Comparison of ENCODE assay signal across 2 cellular contexts in the genomic region with DNA sequence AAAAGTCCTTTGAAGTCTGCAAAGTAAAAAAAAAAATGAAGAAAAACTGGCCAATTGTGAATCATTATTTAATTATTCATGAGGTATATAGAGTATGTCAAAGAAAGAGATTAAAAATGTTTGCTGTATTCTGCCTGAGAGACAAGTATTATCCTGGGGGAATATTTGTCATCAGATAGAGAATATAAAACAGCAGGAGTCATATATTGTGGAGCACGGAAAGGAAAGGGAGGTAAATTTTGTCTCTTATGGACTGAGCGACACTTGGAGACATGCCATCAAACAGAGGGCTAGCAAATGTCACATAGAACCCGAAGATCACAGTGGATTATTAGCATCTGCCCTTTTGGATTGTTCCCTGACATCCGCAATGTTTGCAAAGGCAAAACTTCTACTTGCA.
TF ChIP-seq lines count a peak whose summit lies in the region.

No MANE protein-coding gene starts in this region.

TF ChIP-seq in HepG2, 621 proteins besides CTCF, POLR2A, EP300 and RAD21 (continued from another document):
- TF ChIP-seq, protein P1, sequence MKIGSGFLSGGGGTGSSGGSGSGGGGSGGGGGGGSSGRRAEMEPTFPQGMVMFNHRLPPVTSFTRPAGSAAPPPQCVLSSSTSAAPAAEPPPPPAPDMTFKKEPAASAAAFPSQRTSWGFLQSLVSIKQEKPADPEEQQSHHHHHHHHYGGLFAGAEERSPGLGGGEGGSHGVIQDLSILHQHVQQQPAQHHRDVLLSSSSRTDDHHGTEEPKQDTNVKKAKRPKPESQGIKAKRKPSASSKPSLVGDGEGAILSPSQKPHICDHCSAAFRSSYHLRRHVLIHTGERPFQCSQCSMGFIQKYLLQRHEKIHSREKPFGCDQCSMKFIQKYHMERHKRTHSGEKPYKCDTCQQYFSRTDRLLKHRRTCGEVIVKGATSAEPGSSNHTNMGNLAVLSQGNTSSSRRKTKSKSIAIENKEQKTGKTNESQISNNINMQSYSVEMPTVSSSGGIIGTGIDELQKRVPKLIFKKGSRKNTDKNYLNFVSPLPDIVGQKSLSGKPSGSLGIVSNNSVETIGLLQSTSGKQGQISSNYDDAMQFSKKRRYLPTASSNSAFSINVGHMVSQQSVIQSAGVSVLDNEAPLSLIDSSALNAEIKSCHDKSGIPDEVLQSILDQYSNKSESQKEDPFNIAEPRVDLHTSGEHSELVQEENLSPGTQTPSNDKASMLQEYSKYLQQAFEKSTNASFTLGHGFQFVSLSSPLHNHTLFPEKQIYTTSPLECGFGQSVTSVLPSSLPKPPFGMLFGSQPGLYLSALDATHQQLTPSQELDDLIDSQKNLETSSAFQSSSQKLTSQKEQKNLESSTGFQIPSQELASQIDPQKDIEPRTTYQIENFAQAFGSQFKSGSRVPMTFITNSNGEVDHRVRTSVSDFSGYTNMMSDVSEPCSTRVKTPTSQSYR (CRISPR knock-in tag; IDR thresholded peaks at IDR 0.05; ENCODE audit: borderline replicate concordance), result no peak
- TF ChIP-seq ZNF337 (CRISPR knock-in tag; IDR thresholded peaks at IDR 0.05; ENCODE audit: borderline replicate concordance, low read depth) (no peak), ZNF792 (CRISPR knock-in tag; IDR thresholded peaks at IDR 0.05) (no peak), ZNF607 (CRISPR knock-in tag; IDR thresholded peaks at IDR 0.05; ENCODE audit: borderline replicate concordance) (no peak), ZNF143 (CRISPR knock-in tag; IDR thresholded peaks at IDR 0.05) (no peak), THYN1 (CRISPR knock-in tag; IDR thresholded peaks at IDR 0.05; ENCODE audit: borderline replicate concordance, low read depth) (no peak), ZNF891 (CRISPR knock-in tag; IDR thresholded peaks at IDR 0.05) (no peak), ZNF614 (CRISPR knock-in tag; IDR thresholded peaks at IDR 0.05; ENCODE audit: borderline replicate concordance) (no peak)

TF ChIP-seq in SK-N-SH treated with all-trans-retinoic acid at 6 μM for 48 hours, 23 proteins besides CTCF, POLR2A, EP300 and RAD21 (continued from another document):
- TF ChIP-seq CREB5 (CRISPR knock-in tag; IDR thresholded peaks at IDR 0.05; ENCODE audit: low read depth), result no peak
